In the genomic region with DNA sequence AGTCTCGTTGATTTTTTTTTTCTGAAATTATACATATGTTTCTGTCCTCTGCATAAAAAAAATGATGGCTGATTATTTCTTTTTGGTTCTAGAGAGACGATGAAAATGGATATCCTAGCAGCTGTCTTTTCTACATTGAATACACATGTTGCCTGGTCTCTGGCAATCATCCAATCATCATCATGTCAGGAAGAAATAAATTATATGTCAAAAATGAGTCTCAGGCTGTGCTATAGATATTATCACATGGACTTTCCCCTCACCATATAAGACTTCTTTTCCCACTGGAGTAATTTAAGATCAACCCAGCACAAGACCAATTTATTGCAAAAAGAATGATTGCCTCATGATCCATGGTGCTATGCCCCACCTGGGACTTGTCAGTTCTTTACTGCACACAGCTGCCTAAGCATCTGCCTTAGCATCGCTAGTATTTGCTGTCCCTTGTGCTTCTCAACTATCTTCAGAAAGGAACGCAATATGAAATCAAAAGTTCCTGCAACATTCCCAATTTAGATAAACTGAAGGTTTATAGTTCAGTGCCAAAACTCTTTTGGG, we compare ENCODE assay signal across 18 cellular contexts.
A peak's percentile ranks its signal among the peaks of the same experiment; 100 is the strongest.
DNase-seq lines count a peak whose midpoint lies in the region; FAIRE-seq and TF ChIP-seq lines count a peak whose summit lies in the region.
"Had no signal": no experiment of that assay in that cellular context is flagged by ENCODE, and none has a peak within 500 bp of the region (broad histone marks: within the 10 kb centered on the region; RNA-seq: fewer than 3 reads in every experiment).

No MANE protein-coding gene starts in this region.

- H3K4me3 ChIP-seq in esophagus muscularis mucosa: no peak overlapping the region
- H3K4me3 ChIP-seq: K562, Peyer's patch, prostate gland, thyroid gland had no signal

- H3K27ac ChIP-seq in esophagus muscularis mucosa (replicated peaks in 1 of 4): no peak overlapping the region
- H3K27ac ChIP-seq: neutrophil, Peyer's patch, prostate gland, thyroid gland had no signal

- H3K9me3 ChIP-seq in esophagus muscularis mucosa: no peaks in the 10 kb centered on the region
- H3K9me3 ChIP-seq: neutrophil, Peyer's patch, prostate gland, thyroid gland had no signal

- intact Hi-C loops in esophagus muscularis mucosa (cut with DNase I): no loop called here

- H3K27me3 ChIP-seq in esophagus muscularis mucosa: no peaks in the 10 kb centered on the region
- H3K27me3 ChIP-seq: neutrophil, Peyer's patch, thyroid gland had no signal

- H3K4me1 ChIP-seq in esophagus muscularis mucosa: no peaks in the 10 kb centered on the region
- H3K4me1 ChIP-seq: Peyer's patch, prostate gland, thyroid gland had no signal

- no peaks in the 10 kb centered on the region for H3K36me3 ChIP-seq in esophagus muscularis mucosa
- H3K36me3 ChIP-seq: neutrophil, Peyer's patch, prostate gland, thyroid gland had no signal

- no peak for TF ChIP-seq EP300 in esophagus muscularis mucosa (IDR thresholded peaks at IDR 0.05)

- TF ChIP-seq POLR2A in GM12892 (IDR thresholded peaks at IDR 0.05; ENCODE audit: low read depth, low read length) (no peak), esophagus muscularis mucosa (IDR thresholded peaks at IDR 0.05; ENCODE audit: low read depth) (no peak)

- DNase-seq in DMS153 (lab: John Stamatoyannopoulos, UW) (peak; percentile 21), NCI-H1092 treated with DMSO at 0.1 percent for 48 hours (lab: John Stamatoyannopoulos, UW) (peak; percentile 6), NCI-H2227 treated with DMSO at 0.1 percent for 48 hours (lab: John Stamatoyannopoulos, UW) (peak; percentile 31), left kidney (ENCODE audit: low read depth, low spot score) (peak; percentile 48), GM12892 (ENCODE audit: insufficient read length) (no peak), AG20443 (ENCODE audit: low spot score) (no peak), esophagus muscularis mucosa (ENCODE audit: extremely low spot score) (no peak)
- DNase-seq: activated gamma-delta T cell; activated naive CD8-positive, alpha-beta T cell treated with anti-CD3 and anti-CD28 coated beads, Interleukin-2, amount 50 U/mL, for 24 hours; AML-193; Peyer's patch; stimulated activated naive CD8-positive, alpha-beta T cell treated with anti-CD3 and anti-CD28 coated beads, Interleukin-15, amount 100 ng/mL, for 72 hours; T-helper 2 cell; thyroid gland had no signal

- FAIRE-seq in GM12892 (lab: Jason Lieb, UNC): no peak
- FAIRE-seq: H1, K562 had no signal

- WGBS in esophagus muscularis mucosa: 49% methylated on average over 4 of the region's 4 CpGs

- TF ChIP-seq CTCF in esophagus muscularis mucosa (IDR thresholded peaks at IDR 0.05): no peak

Comparison
In these comparisons a context has a peak if more than half of its experiments do, and no peak if none do; other contexts are left out.
1. DNase-seq: peak in DMS153 (single experiment), NCI-H1092 treated with DMSO at 0.1 percent for 48 hours (single experiment), NCI-H2227 treated with DMSO at 0.1 percent for 48 hours (single experiment) and left kidney (single experiment); none in GM12892 (single experiment), AG20443 (single experiment) and esophagus muscularis mucosa (single experiment).